Comparison of ENCODE assay signal across 8 cellular contexts in genomic region chr14:92747701-92748258, GRCh38. TPM values are rescaled to one million over a fixed set of nuclear protein-coding genes. Genes with fewer than 3 reads are reported as not detected.
DNase-seq lines count a peak whose midpoint lies in the region; ATAC-seq and TF ChIP-seq lines count a peak whose summit lies in the region.

No MANE protein-coding gene starts in this region.

- ATAC-seq in natural killer cell: no peak

- peaks cover 4% of the 10 kb centered on the region for H3K27me3 Mint-ChIP-seq in activated naive CD4-positive, alpha-beta T cell treated with anti-CD3 and anti-CD28 coated beads for 36 hours (ENCODE audit: low read depth)
- H3K27me3 Mint-ChIP-seq in natural killer cell (ENCODE audit: low read depth in 2 of 2): peaks cover 67 to 75% of the 10 kb centered on the region in 2 donors

- peak overlapping the region; percentile 96 for H3K4me3 ChIP-seq in epithelial cell of proximal tubule (ENCODE audit: low read depth, low read length)

- H3K4me3 Mint-ChIP-seq in activated naive CD4-positive, alpha-beta T cell treated with anti-CD3 and anti-CD28 coated beads for 36 hours: peak overlapping the region; percentile 81
- H3K4me3 Mint-ChIP-seq in natural killer cell: peak overlapping the region; percentile 67

- peaks cover 35% of the 10 kb centered on the region for H3K4me1 Mint-ChIP-seq in activated naive CD4-positive, alpha-beta T cell treated with anti-CD3 and anti-CD28 coated beads for 36 hours (ENCODE audit: low read depth)
- peaks cover 34 to 48% of the 10 kb centered on the region in 2 donors for H3K4me1 Mint-ChIP-seq in natural killer cell

- CTCF ChIA-PET in activated naive CD4-positive, alpha-beta T cell treated with anti-CD3 and anti-CD28 coated beads for 36 hours (lab: Charles Lee): interaction anchor here (1.7 kb wide), 1 partner anchor 14 kb away, joined by 4 read pairs; no protein-coding TSS in a partner anchor

- TF ChIP-seq CTCF in epithelial cell of proximal tubule (conservative IDR thresholded peaks at IDR 0.05; ENCODE audit: low read depth, low read length) (no peak), natural killer cell (IDR thresholded peaks at IDR 0.05) (no peak)

- no peak for DNase-seq in activated naive CD4-positive, alpha-beta T cell treated with anti-CD3 and anti-CD28 coated beads for 36 hours
- no peak for DNase-seq in activated naive CD4-positive, alpha-beta T cell (lab: John Stamatoyannopoulos, UW)
- DNase-seq in RPMI8226 (peak; percentile 28), epithelial cell of proximal tubule (ENCODE audit: low read depth) (no peak), natural killer cell (no peak), GF-D8 (lab: John Stamatoyannopoulos, UW) (no peak), occipital lobe (lab: John Stamatoyannopoulos, UW) (no peak), T1000 (lab: John Stamatoyannopoulos, UW) (no peak)

- intact Hi-C loops in activated naive CD4-positive, alpha-beta T cell treated with anti-CD3 and anti-CD28 coated beads for 36 hours (cut with micrococcal nuclease): loop anchor here (1.0 kb wide), 2 partner anchors 10 to 47 kb away; partner anchors contain the start of gene GOLGA5
- intact Hi-C loops in natural killer cell (cut with micrococcal nuclease): no loop called here

- no peaks in the 10 kb centered on the region for H3K36me3 Mint-ChIP-seq in activated naive CD4-positive, alpha-beta T cell treated with anti-CD3 and anti-CD28 coated beads for 36 hours (ENCODE audit: low read depth)
- peaks cover 6% of the 10 kb centered on the region for H3K36me3 Mint-ChIP-seq in natural killer cell

- no peak overlapping the region for H3K27ac Mint-ChIP-seq in activated naive CD4-positive, alpha-beta T cell treated with anti-CD3 and anti-CD28 coated beads for 36 hours
- H3K27ac Mint-ChIP-seq in natural killer cell: peak overlapping the region; percentile 64 to 77

- no peaks in the 10 kb centered on the region for H3K9me3 Mint-ChIP-seq in activated naive CD4-positive, alpha-beta T cell treated with anti-CD3 and anti-CD28 coated beads for 36 hours
- no peaks in the 10 kb centered on the region for H3K9me3 Mint-ChIP-seq in natural killer cell

RNA-seq across cellular contexts. Expression of gene LGMN, which starts 0.6 kb away (rescaled TPM):
- total RNA-seq in activated naive CD4-positive, alpha-beta T cell treated with anti-CD3 and anti-CD28 coated beads for 36 hours: 1 to 10 TPM; 6.9 to 7.7 TPM
- total RNA-seq in epithelial cell of proximal tubule (35.7 and 63.5 TPM in 2 replicates), natural killer cell (1 to 10 TPM in 2 of 3 donors, under 1 TPM in 1; 0.39 to 6.1 (median 2.5) TPM), occipital lobe (23.6 TPM)

RNA-seq across cellular contexts. Expression of gene GOLGA5, which starts 46.3 kb away (rescaled TPM):
- total RNA-seq in activated naive CD4-positive, alpha-beta T cell treated with anti-CD3 and anti-CD28 coated beads for 36 hours: 10 to 100 TPM; 14.5 to 14.7 TPM
- total RNA-seq in epithelial cell of proximal tubule (23.4 and 25.0 TPM in 2 replicates), natural killer cell (10 to 100 TPM; 11.5 to 21.0 (median 17.1) TPM), occipital lobe (28.7 TPM)
